Comparison of ENCODE assay signal across 1 cellular context in the genomic region with DNA sequence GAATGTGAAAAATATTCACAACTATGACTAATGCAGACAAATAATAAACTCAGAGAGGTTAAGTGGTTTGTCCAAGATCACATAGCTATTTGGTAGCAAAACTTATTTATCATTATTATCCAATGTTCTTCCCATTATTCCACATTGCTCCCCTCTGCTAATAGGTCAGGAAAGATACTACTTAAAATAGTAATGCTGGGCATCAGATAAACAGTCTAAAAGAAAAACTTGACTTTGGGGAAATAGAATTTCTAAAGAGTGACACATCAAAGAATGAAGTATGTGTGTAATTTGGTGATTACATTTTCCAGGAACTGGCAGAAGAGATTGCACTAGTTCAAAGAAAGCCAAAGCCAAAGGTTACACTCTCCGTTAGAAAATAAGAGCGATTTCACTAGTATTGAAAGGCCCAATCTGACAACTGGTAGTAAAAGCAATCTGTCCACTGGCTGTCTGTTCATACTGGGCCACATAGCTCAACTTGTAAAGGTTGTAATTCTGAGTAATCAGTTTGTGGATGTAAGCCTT.
TF ChIP-seq lines count a peak whose summit lies in the region.

No MANE protein-coding gene starts in this region.

TF ChIP-seq in SK-N-SH treated with all-trans-retinoic acid at 6 μM for 48 hours, 23 proteins besides CTCF, POLR2A, EP300 and RAD21 (continued from another document):
- TF ChIP-seq, protein P1, sequence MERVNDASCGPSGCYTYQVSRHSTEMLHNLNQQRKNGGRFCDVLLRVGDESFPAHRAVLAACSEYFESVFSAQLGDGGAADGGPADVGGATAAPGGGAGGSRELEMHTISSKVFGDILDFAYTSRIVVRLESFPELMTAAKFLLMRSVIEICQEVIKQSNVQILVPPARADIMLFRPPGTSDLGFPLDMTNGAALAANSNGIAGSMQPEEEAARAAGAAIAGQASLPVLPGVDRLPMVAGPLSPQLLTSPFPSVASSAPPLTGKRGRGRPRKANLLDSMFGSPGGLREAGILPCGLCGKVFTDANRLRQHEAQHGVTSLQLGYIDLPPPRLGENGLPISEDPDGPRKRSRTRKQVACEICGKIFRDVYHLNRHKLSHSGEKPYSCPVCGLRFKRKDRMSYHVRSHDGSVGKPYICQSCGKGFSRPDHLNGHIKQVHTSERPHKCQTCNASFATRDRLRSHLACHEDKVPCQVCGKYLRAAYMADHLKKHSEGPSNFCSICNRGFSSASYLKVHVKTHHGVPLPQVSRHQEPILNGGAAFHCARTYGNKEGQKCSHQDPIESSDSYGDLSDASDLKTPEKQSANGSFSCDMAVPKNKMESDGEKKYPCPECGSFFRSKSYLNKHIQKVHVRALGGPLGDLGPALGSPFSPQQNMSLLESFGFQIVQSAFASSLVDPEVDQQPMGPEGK (CRISPR knock-in tag; IDR thresholded peaks at IDR 0.05; ENCODE audit: borderline replicate concordance): no peak
